Comparison of ENCODE assay signal across 8 cellular contexts in the genomic region with DNA sequence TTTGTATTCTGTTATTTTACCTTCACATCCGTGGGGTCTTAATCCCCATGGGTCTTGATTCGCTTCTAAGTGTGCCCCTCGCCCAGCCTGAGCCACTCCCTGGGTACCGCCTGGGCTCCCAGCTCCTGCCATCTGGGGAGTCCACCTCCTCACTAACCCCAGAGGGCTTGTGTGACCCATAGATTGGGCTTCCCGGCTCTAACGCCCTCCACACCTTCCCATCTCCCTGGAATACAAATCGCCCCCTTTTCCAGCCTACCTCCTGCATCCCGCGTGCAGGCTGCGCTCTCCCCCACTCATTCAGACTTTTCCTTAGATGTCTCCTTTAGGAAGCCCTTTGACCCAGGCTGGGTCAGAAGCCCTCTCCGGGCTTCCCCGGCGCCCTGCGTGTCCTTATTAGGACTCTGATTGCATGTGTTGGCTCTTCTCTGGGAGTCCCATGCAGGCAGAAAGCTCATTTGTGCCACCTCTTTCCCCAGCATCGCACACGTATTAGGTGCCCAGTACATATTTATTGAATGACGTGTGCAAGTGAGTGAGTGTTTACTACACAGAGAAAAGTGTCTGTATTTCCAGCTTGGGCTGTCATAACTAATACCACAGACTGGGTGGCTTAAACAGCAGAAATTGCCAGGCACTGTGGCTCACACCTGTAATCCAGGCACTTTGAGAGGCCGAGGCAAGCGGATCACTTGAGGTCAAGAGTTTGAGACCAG. TPM values are rescaled to one million over a fixed set of nuclear protein-coding genes. Genes with fewer than 3 reads are reported as not detected.
A peak's percentile ranks its signal among the peaks of the same experiment; 100 is the strongest.
DNase-seq lines count a peak whose midpoint lies in the region; ATAC-seq and TF ChIP-seq lines count a peak whose summit lies in the region.

No MANE protein-coding gene starts in this region.

- H3K27ac ChIP-seq in neural progenitor cell: no peak overlapping the region

- DNase-seq in DMS53 treated with DMSO at 0.1 percent for 48 hours (lab: John Stamatoyannopoulos, UW; ENCODE audit: unreplicated experiment): peak; percentile 51
- DNase-seq in NT2/D1 (ENCODE audit: low read depth, low spot score): no peak
- no peak for DNase-seq in effector memory CD8-positive, alpha-beta T cell
- no peak for DNase-seq in neural progenitor cell (ENCODE audit: low spot score)
- no peak for DNase-seq in effector CD8-positive, alpha-beta T cell (lab: John Stamatoyannopoulos, UW)
- DNase-seq in activated effector memory CD4-positive, alpha-beta T cell treated with Interleukin-2 at 50 U/mL for 16 hours: no peak

- no peaks in the 10 kb centered on the region for H3K9me3 Mint-ChIP-seq in effector memory CD8-positive, alpha-beta T cell
- no peaks in the 10 kb centered on the region for H3K9me3 Mint-ChIP-seq in neural progenitor cell

- H3K4me3 ChIP-seq in NT2/D1 (ENCODE audit: insufficient read length, low read depth) (peak overlapping the region; percentile 96), neural progenitor cell (peak overlapping the region; percentile 83)

- peaks cover 25% of the 10 kb centered on the region for H3K36me3 Mint-ChIP-seq in effector memory CD8-positive, alpha-beta T cell (ENCODE audit: insufficient read depth)
- no peaks in the 10 kb centered on the region for H3K36me3 Mint-ChIP-seq in neural progenitor cell

- peak overlapping the region; percentile 90 to 93 for H3K4me3 Mint-ChIP-seq in effector memory CD8-positive, alpha-beta T cell
- peak overlapping the region; percentile 93 for H3K4me3 Mint-ChIP-seq in neural progenitor cell

- H3K9ac ChIP-seq in NT2/D1 (ENCODE audit: insufficient read length, low read depth): peak overlapping the region; percentile 98
- peak overlapping the region; percentile 66 for H3K9ac ChIP-seq in neural progenitor cell

- H3K36me3 ChIP-seq in NT2/D1 (ENCODE audit: insufficient read depth, insufficient read length, low read length) (peaks cover 28% of the 10 kb centered on the region), neural progenitor cell (no peaks in the 10 kb centered on the region)

- peak overlapping the region; percentile 82 for H3K4me2 ChIP-seq in neural progenitor cell

- H3K79me2 ChIP-seq in neural progenitor cell (ENCODE audit: low read depth): peaks cover 22% of the 10 kb centered on the region

- no peaks in the 10 kb centered on the region for H3K27me3 Mint-ChIP-seq in effector memory CD8-positive, alpha-beta T cell
- H3K27me3 Mint-ChIP-seq in neural progenitor cell (ENCODE audit: insufficient read depth, low read depth): peaks cover 16% of the 10 kb centered on the region

- no peak for ATAC-seq in effector memory CD8-positive, alpha-beta T cell (replicated peaks)
- ATAC-seq in HG03175 (IDR thresholded peaks at IDR 0.05; ENCODE audit: unreplicated experiment) (no peak), HG03280 (IDR thresholded peaks at IDR 0.05; ENCODE audit: unreplicated experiment) (no peak)

- peak overlapping the region; percentile 96 to 97 for H3K27ac Mint-ChIP-seq in effector memory CD8-positive, alpha-beta T cell
- H3K27ac Mint-ChIP-seq in neural progenitor cell: peak overlapping the region; percentile 90

- H3K9me3 ChIP-seq in NT2/D1 (ENCODE audit: insufficient read depth, low read length) (no peaks in the 10 kb centered on the region), neural progenitor cell (ENCODE audit: low read depth) (no peaks in the 10 kb centered on the region)

- no peaks in the 10 kb centered on the region for H3K27me3 ChIP-seq in NT2/D1 (ENCODE audit: insufficient read depth, insufficient read length)
- H3K27me3 ChIP-seq in neural progenitor cell: no peaks in the 10 kb centered on the region

- H2AFZ ChIP-seq in neural progenitor cell (replicated peaks): no peak overlapping the region

- H4K20me1 ChIP-seq in neural progenitor cell (ENCODE audit: low read depth): peaks cover 3% of the 10 kb centered on the region

- no peak for TF ChIP-seq CTCF in neural progenitor cell (IDR thresholded peaks at IDR 0.05)

- H3F3A ChIP-seq in neural progenitor cell (ENCODE audit: low read depth): peaks cover 16% of the 10 kb centered on the region

- H3K4me1 Mint-ChIP-seq in effector memory CD8-positive, alpha-beta T cell (ENCODE audit: low read depth in 2 of 2): peaks cover 7 to 10% of the 10 kb centered on the region in 2 donors
- peaks cover 13% of the 10 kb centered on the region for H3K4me1 Mint-ChIP-seq in neural progenitor cell

- H3K4me1 ChIP-seq in NT2/D1 (ENCODE audit: insufficient read depth, insufficient read length) (peaks cover 2% of the 10 kb centered on the region), neural progenitor cell (peaks cover 8% of the 10 kb centered on the region)

RNA-seq across cellular contexts. Expression of a gene that starts 0.8 kb away (rescaled TPM):
- total RNA-seq in neural progenitor cell (ENCODE audit: low replicate concordance): 23.3 and 54.9 TPM in 2 replicates

RNA-seq across cellular contexts. Expression of a gene that starts 33.3 kb away (rescaled TPM):
- 1.8 and 5.5 TPM in 2 replicates for total RNA-seq in neural progenitor cell (ENCODE audit: low replicate concordance)
